In the genomic region with DNA sequence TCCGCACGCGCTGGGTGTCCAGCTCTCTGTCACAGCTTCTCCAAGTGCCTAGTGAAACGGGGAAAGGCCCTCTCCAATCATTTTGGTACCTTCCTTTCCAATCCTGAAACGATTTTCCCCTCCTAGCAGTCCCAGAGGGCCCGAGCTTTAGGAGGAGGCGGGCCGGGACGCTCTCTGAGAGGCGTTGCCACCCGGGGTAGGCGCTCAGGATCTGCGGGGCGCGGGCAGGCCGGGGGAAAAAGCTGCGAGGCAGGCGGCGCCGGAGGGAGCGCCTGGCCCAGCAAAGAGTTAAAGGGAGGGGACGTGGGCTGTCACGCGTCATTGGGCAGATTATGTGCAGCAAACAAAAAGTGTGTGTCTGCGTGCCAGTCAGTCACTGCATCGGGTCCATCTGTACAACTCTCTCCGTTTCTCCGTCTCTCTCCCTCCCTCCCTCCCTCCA, we compare ENCODE assay signal across 8 cellular contexts. TPM values are rescaled to one million over a fixed set of nuclear protein-coding genes. Genes with fewer than 3 reads are reported as not detected.
A peak's percentile ranks its signal among the peaks of the same experiment; 100 is the strongest.
DNase-seq lines count a peak whose midpoint lies in the region; ATAC-seq and TF ChIP-seq lines count a peak whose summit lies in the region.

A gene (plus strand): TSS at position 372 of the 442 bp plus-strand sequence. CDS start 2,578 bp downstream, outside the sequence.

- H3K4me1 Mint-ChIP-seq in nephron, result peaks cover 27% of the 10 kb centered on the region

- no peaks in the 10 kb centered on the region for H3K36me3 Mint-ChIP-seq in nephron (ENCODE audit: low read depth)

- H3K4me3 Mint-ChIP-seq in nephron, result peak within 1 kb of the TSS; percentile 52 to 60 (median 56)

- TF ChIP-seq CTCF in nephron (IDR thresholded peaks at IDR 0.05; ENCODE audit: unreplicated experiment in 3 of 3), result no peak

- H3K9me3 Mint-ChIP-seq in nephron, result no peaks in the 10 kb centered on the region

- no peaks in the 10 kb centered on the region for H3K9me3 ChIP-seq in ectodermal cell (ENCODE audit: control insufficient read depth, low read length)

- H3K27ac ChIP-seq in ectodermal cell (ENCODE audit: insufficient read depth, low read depth, low read length, poor library complexity, severe bottlenecking), result no peak within 1 kb of the TSS

- H3K4me1 ChIP-seq in ectodermal cell (ENCODE audit: control insufficient read depth, insufficient read depth, low read length), result peaks cover 44% of the 10 kb centered on the region

- ATAC-seq in GM18868 (IDR thresholded peaks at IDR 0.05; ENCODE audit: unreplicated experiment) (no peak), GM18519 (IDR thresholded peaks at IDR 0.05; ENCODE audit: low FRiP score, unreplicated experiment) (no peak)

- peak; percentile 47 for DNase-seq in activated CD8-positive, alpha-beta memory T cell treated with anti-CD3 and anti-CD28 coated beads, Interleukin-2, amount 50 U/mL, for 4 hours
- DNase-seq in activated CD8-positive, alpha-beta memory T cell treated with anti-CD3 and anti-CD28 coated beads, Interleukin-2, amount 50 U/mL, for 48 hours, result no peak
- peak; percentile 34 for DNase-seq in T follicular helper cell (ENCODE audit: low read depth)
- DNase-seq in NCI-H1417 treated with DMSO at 0.1 percent for 48 hours (lab: John Stamatoyannopoulos, UW), result no peak

- peaks cover 100% of the 10 kb centered on the region for H3K27me3 ChIP-seq in ectodermal cell (ENCODE audit: control insufficient read depth, insufficient read depth, low read length, poor library complexity, severe bottlenecking)

- H3K27me3 Mint-ChIP-seq in nephron (ENCODE audit: low read depth), result peaks cover 100% of the 10 kb centered on the region

- no peak within 1 kb of the TSS for H3K27ac Mint-ChIP-seq in nephron

- peak within 1 kb of the TSS; percentile 19 for H3K4me3 ChIP-seq in ectodermal cell (ENCODE audit: insufficient read depth, low read depth, low read length)

- WGBS in ectodermal cell, 2 experiments, result 0% methylated on average over 28 of the region's 28 CpGs

- no peaks in the 10 kb centered on the region for H3K36me3 ChIP-seq in ectodermal cell (ENCODE audit: control insufficient read depth, insufficient read depth, low read length)

RNA-seq across cellular contexts. Expression of the gene that starts here (rescaled TPM):
- polyA plus RNA-seq in ectodermal cell (2013, experiment 1 of 4), result 0.70 TPM
- 0.64 TPM for polyA plus RNA-seq in ectodermal cell (2013, experiment 2 of 4)
- polyA plus RNA-seq in ectodermal cell (2013, experiment 3 of 4), result 0.53 TPM
- 0.69 TPM for polyA plus RNA-seq in ectodermal cell (2013, experiment 4 of 4)

Comparison
In these comparisons a context has a peak if more than half of its experiments do, and no peak if none do; other contexts are left out.
1. DNase-seq: peak in activated CD8-positive, alpha-beta memory T cell treated with anti-CD3 and anti-CD28 coated beads, Interleukin-2, amount 50 U/mL, for 4 hours (single experiment) and T follicular helper cell (single experiment); none in activated CD8-positive, alpha-beta memory T cell treated with anti-CD3 and anti-CD28 coated beads, Interleukin-2, amount 50 U/mL, for 48 hours (single experiment) and NCI-H1417 treated with DMSO at 0.1 percent for 48 hours (single experiment).